In the genomic region with DNA sequence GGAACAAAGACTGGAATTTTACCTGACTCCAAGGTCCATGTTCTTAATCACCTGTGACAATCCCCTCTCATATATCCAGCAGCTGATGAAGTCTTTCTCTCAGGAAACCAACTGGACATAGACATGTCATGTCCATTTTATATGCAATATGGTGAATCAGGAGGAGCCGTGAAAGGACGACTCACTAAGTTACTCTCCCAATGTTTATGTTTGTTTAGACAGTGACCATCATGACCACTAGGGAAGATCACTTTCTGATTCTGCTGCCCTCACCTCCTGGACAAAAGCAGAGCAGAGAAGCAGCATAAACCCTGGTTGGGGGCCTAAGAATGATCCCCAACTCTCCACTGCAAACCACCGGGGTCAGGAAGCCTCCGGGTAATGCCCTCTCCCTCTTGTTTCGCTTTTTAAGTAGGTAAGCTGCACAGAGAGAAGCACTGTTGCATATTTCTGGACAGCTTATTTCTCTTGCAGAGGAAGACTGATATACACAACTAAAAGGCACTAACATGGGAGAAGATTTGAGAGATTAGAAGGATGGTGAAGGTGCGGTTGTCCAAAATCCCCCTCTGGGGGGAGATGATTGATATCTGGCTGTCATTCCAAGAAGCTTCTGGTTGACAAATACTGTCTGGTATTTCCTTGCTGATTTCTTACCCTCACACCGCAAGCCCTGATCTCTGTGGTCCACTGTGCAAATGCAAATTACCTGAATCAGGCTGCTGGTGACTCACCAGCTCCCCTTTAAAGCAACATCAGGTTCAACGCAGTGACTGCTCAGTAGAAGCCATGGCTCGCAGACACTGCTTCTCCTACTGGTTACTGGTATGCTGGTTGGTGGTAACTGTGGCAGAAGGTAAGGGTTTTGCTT, we compare ENCODE assay signal across 7 cellular contexts. TPM values are rescaled to one million over a fixed set of nuclear protein-coding genes. Genes with fewer than 3 reads are reported as not detected.
A peak's percentile ranks its signal among the peaks of the same experiment; 100 is the strongest.
DNase-seq lines count a peak whose midpoint lies in the region; ATAC-seq, FAIRE-seq and TF ChIP-seq lines count a peak whose summit lies in the region.

A gene with protein sequence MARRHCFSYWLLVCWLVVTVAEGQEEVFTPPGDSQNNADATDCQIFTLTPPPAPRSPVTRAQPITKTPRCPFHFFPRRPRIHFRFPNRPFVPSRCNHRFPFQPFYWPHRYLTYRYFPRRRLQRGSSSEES (plus strand): TSS at position 773 of the 871 bp plus-strand sequence. CDS start 17 bp downstream, at position 790.

- H3F3A ChIP-seq in Loucy (ENCODE audit: low read depth) = no peaks in the 10 kb centered on the region

- intact Hi-C loops in K562 (cut with micrococcal nuclease) (no loop called here), transverse colon (cut with DNase I; ENCODE audit: low total_unique reads) (no loop called here)

- no peaks in the 10 kb centered on the region for H3K27me3 ChIP-seq in Loucy (ENCODE audit: insufficient read depth, low read length, poor library complexity, severe bottlenecking)
- H3K27me3 ChIP-seq in K562 (ENCODE audit: control insufficient read depth in 2 of 2, insufficient read depth in 2 of 2, low read length in 2 of 2) = peaks cover 15% of the 10 kb centered on the region in 2 experiments
- no peaks in the 10 kb centered on the region for H3K27me3 ChIP-seq in transverse colon

- TF ChIP-seq CTCF in Loucy (conservative IDR thresholded peaks at IDR 0.05; ENCODE audit: low read length) (no peak), K562 (IDR thresholded peaks at IDR 0.05 in 2 of 3, conservative IDR thresholded peaks at IDR 0.05 in 1 of 3; ENCODE audit: insufficient read depth in 2 of 3, low read depth in 1 of 3, low read length in 3 of 3) (0 out of 6 replicates have a peak, but pooled peaks of 1 of the 3 experiments have one; percentile 20), transverse colon (IDR thresholded peaks at IDR 0.05) (no peak)

- H2AFZ ChIP-seq in Loucy (ENCODE audit: low read length) (0 out of 2 replicates have a peak within 1 kb of the TSS, but pooled peaks have one; percentile 27), K562 (ENCODE audit: low read depth, low read length) (peak within 1 kb of the TSS; percentile 34; the same call in 1 of the 2 replicates)

- POLR2A ChIA-PET in K562 (lab: Yijun Ruan, JAX) = interaction anchor here (0.8 to 1.3 kb wide), 2 partner anchors 40 to 41 kb away, joined by 4 to 5 read pairs; partner anchors contain the start of genes RCHY1 and THAP6

- TF ChIP-seq RAD21 in K562 (CRISPR knock-in tag; conservative IDR thresholded peaks at IDR 0.05 in 1 of 2, IDR thresholded peaks at IDR 0.05 in 1 of 2) = no peak

- under 1% methylated on average over 9 of the region's 9 CpGs for WGBS in K562 (ENCODE audit: insufficient coverage, low coverage, missing lambda C conversion rate)
- WGBS in transverse colon (ENCODE audit: low coverage in 1 of 2), 2 donors = 54 to 58% methylated on average over 8 to 9 of the region's 9 CpGs

- DNase-seq in H4 (ENCODE audit: low spot score) = peak; percentile 57
- DNase-seq in K562 (ENCODE audit: extremely low read depth in 1 of 4, low spot score in 3 of 4) = peak in 2 of 4 experiments; percentile 16 to 25
- peak; percentile 38 for DNase-seq in transverse colon
- no peak for DNase-seq in GDM1 (lab: John Stamatoyannopoulos, UW)
- no peak for DNase-seq in D341Med (ENCODE audit: low spot score)

- H4K20me1 ChIP-seq in Loucy (ENCODE audit: insufficient read depth, low read length, poor library complexity, severe bottlenecking) (no peaks in the 10 kb centered on the region), K562 (replicated peaks; ENCODE audit: control insufficient read depth, insufficient read depth, low read length) (no peaks in the 10 kb centered on the region)

- no peaks in the 10 kb centered on the region for H3K4me1 ChIP-seq in Loucy (ENCODE audit: insufficient read depth, low read length, poor library complexity, severe bottlenecking)
- H3K4me1 ChIP-seq in K562 (replicated peaks in 1 of 2; ENCODE audit: control insufficient read depth in 2 of 2, insufficient read depth in 2 of 2, low read length in 2 of 2) = no peaks in the 10 kb centered on the region; a peak in 1 of 5 replicates
- no peaks in the 10 kb centered on the region for H3K4me1 ChIP-seq in transverse colon

- H3K36me3 ChIP-seq in Loucy (ENCODE audit: insufficient read depth, low read length) = no peaks in the 10 kb centered on the region
- no peaks in the 10 kb centered on the region for H3K36me3 ChIP-seq in K562 (ENCODE audit: control insufficient read depth, insufficient read depth, low read length)
- no peaks in the 10 kb centered on the region for H3K36me3 ChIP-seq in transverse colon

- H3K79me2 ChIP-seq in Loucy (ENCODE audit: insufficient read depth, low read length) (no peaks in the 10 kb centered on the region), K562 (ENCODE audit: control insufficient read depth, insufficient read depth, low read length) (no peaks in the 10 kb centered on the region)

- ATAC-seq in GM18520 (IDR thresholded peaks at IDR 0.05; ENCODE audit: unreplicated experiment) = peak; percentile 97
- peak; percentile 81 for ATAC-seq in K562

- no peak within 1 kb of the TSS for H3K4me3 ChIP-seq in Loucy (ENCODE audit: low read length, poor library complexity, severe bottlenecking)
- no peak within 1 kb of the TSS for H3K4me3 ChIP-seq in K562
- H3K4me3 ChIP-seq in transverse colon = no peak within 1 kb of the TSS

- BruUV-seq in K562 (replicated peaks; lab: Mats Ljungman, UMichigan) = no TSS peak

- FAIRE-seq in K562 (lab: Jason Lieb, UNC) = peak; percentile 15

- in situ Hi-C loops in K562 (cut with MboI) = no loop called here
- in situ Hi-C loops in transverse colon (cut with MboI; ENCODE audit: low pct_ligation_motif_present in 1 of 4, low pct_unique_long_range_greater_than_20kb in 1 of 4, low sequenced_read_pairs in 3 of 4) = no loop called here

- TF ChIP-seq EP300 in K562 (IDR thresholded peaks at IDR 0.05; ENCODE audit: low read length) (no peak), transverse colon (IDR thresholded peaks at IDR 0.05; ENCODE audit: low read depth) (no peak)

- H3K27ac ChIP-seq in K562 (ENCODE audit: extremely low read depth, low read depth, low read length) (no peak within 1 kb of the TSS), transverse colon (no peak within 1 kb of the TSS)

- H3K4me2 ChIP-seq in Loucy (ENCODE audit: low read depth, low read length, poor library complexity, severe bottlenecking) (no peak within 1 kb of the TSS), K562 (ENCODE audit: insufficient read depth, low read length) (peak within 1 kb of the TSS; percentile 44)

- no peaks in the 10 kb centered on the region for H3K9me3 ChIP-seq in Loucy (ENCODE audit: insufficient read depth, low read depth, low read length)
- H3K9me3 ChIP-seq in K562 (replicated peaks; ENCODE audit: control insufficient read depth, insufficient read depth, low read depth, low read length) = no peaks in the 10 kb centered on the region
- no peaks in the 10 kb centered on the region for H3K9me3 ChIP-seq in transverse colon

- no peaks in the 10 kb centered on the region for H3K9me2 ChIP-seq in Loucy (replicated peaks; ENCODE audit: low read depth, low read length)

- TF ChIP-seq POLR2A in K562 (conservative IDR thresholded peaks at IDR 0.05) (no peak), transverse colon (IDR thresholded peaks at IDR 0.05) (no peak)

- no peaks in the 10 kb centered on the region for H3K9me1 ChIP-seq in K562 (ENCODE audit: control insufficient read depth, insufficient read depth, low read length)

- H3K9ac ChIP-seq in Loucy (ENCODE audit: low read depth, low read length, poor library complexity, severe bottlenecking) = no peak within 1 kb of the TSS
- H3K9ac ChIP-seq in K562 (ENCODE audit: insufficient read depth in 1 of 2, low read depth in 2 of 2, low read length in 2 of 2) = no peak within 1 kb of the TSS

- CTCF ChIA-PET in K562 (lab: Yijun Ruan, JAX; ENCODE audit: low intra/inter-chr PET ratio) = interaction anchor here (0.5 kb wide), 1 partner anchor 21 kb away, joined by 3 read pairs; no protein-coding TSS in a partner anchor

TF ChIP-seq in K562, 482 proteins besides CTCF, POLR2A, EP300 and RAD21 (continues in another document):
- TF ChIP-seq, protein P1, sequence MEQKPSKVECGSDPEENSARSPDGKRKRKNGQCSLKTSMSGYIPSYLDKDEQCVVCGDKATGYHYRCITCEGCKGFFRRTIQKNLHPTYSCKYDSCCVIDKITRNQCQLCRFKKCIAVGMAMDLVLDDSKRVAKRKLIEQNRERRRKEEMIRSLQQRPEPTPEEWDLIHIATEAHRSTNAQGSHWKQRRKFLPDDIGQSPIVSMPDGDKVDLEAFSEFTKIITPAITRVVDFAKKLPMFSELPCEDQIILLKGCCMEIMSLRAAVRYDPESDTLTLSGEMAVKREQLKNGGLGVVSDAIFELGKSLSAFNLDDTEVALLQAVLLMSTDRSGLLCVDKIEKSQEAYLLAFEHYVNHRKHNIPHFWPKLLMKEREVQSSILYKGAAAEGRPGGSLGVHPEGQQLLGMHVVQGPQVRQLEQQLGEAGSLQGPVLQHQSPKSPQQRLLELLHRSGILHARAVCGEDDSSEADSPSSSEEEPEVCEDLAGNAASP (IDR thresholded peaks at IDR 0.05) = no peak

RNA-seq across cellular contexts. Expression of the gene that starts here (rescaled TPM):
- total RNA-seq in H4 (2014; rRNA removed; shearing (Covaris generic)) = 0.12 and 0.19 TPM in 2 replicates
- total RNA-seq in K562 (2011; cell fraction: chromatin; rRNA removed; ENCODE audit: low replicate concordance) = not detected in 2 replicates
- not detected in 2 replicates for total RNA-seq in K562 (2011; cell fraction: nucleolus; rRNA removed)
- total RNA-seq in K562 (2011; cell fraction: nucleoplasm; rRNA removed) = not detected in 2 replicates
- total RNA-seq in K562 (2014; rRNA removed) (not detected in 2 replicates), K562 (2014; rRNA removed; fragmentation: Illumina TruSeq; extraction: Trizol) (not detected in 2 replicates), K562 (2015; rRNA removed; fragmentation: Illumina TruSeq; extraction: Trizol) (not detected in 2 replicates), K562 (2021) (not detected in 2 replicates), transverse colon (not detected)
- polyA plus RNA-seq in K562 (2011; rRNA removed) (not detected in 2 replicates), K562 (2014; fragmentation: Illumina TruSeq; extraction: Trizol) (not detected in 2 replicates), K562 (2014; fragmentation: Nextera tagmentation; extraction: Ambion mirVana) (not detected), K562 (2014; rRNA removed) (not detected in 2 replicates)
- 0.03 TPM in 1 of 2 replicates, not detected in the other for polyA plus RNA-seq in K562 (2011; cell fraction: cytosol; rRNA removed)
- polyA plus RNA-seq in K562 (2011; cell fraction: nucleus; rRNA removed) = 0.20 TPM in 1 of 2 replicates, not detected in the other
- polyA plus RNA-seq in K562 (2012) = not detected in 2 replicates
- not detected in 2 replicates for polyA minus RNA-seq in K562 (2011; rRNA and poly(A)+ RNA removed)
- polyA minus RNA-seq in K562 (2011; cell fraction: cytosol; rRNA and poly(A)+ RNA removed) = not detected in 2 replicates
- not detected in 2 replicates for polyA minus RNA-seq in K562 (2011; cell fraction: nucleus; rRNA and poly(A)+ RNA removed)

Comparison
In these comparisons a context has a peak if more than half of its experiments do, and no peak if none do; other contexts are left out.
1. Peak in DNase-seq in H4; RNA of the gene not detected or under 1 TPM.
2. Peak in ATAC-seq and H3K4me2 ChIP-seq in K562; RNA of the gene not detected or under 1 TPM.
3. Peak in DNase-seq in transverse colon; RNA of the gene not detected or under 1 TPM.